Comparison of ENCODE assay signal across 15 cellular contexts in genomic region chr4:996030-996993, GRCh38. TPM values are rescaled to one million over a fixed set of nuclear protein-coding genes. Genes with fewer than 3 reads are reported as not detected.
"Had no signal": no experiment of that assay in that cellular context is flagged by ENCODE, and none has a peak within 500 bp of the region (broad histone marks: within the 10 kb centered on the region; RNA-seq: fewer than 3 reads in every experiment).

No MANE protein-coding gene starts in this region.

- H3K36me3 ChIP-seq: thyroid gland, uterus had no signal

- H3K27ac Mint-ChIP-seq: activated CD8-positive, alpha-beta T cell treated with anti-CD3 and anti-CD28 coated beads, Interleukin-2, amount 10 ng/mL, durations not matched to agents 7 days and 5 days; activated naive CD8-positive, alpha-beta T cell treated with anti-CD3 and anti-CD28 coated beads, Interleukin-2, amount 50 U/mL, for 24 hours; activated T-helper 1 cell treated with anti-CD3 and anti-CD28 coated beads, Interleukin-12 subunit alpha, Interleukin-12 subunit beta, Interleukin-2, Interleukin-4 antibody, amounts not matched to agents 30 ng/mL and 10 ng/mL and 1 ng/mL, durations not matched to agents 14 hours and 24 hours and 36 hours had no signal

- H3K9me3 Mint-ChIP-seq: activated naive CD8-positive, alpha-beta T cell treated with anti-CD3 and anti-CD28 coated beads, Interleukin-2, amount 50 U/mL, for 24 hours; activated T-helper 1 cell treated with anti-CD3 and anti-CD28 coated beads, Interleukin-12 subunit alpha, Interleukin-12 subunit beta, Interleukin-2, Interleukin-4 antibody, amounts not matched to agents 30 ng/mL and 10 ng/mL and 1 ng/mL, durations not matched to agents 14 hours and 24 hours and 36 hours; neural crest cell had no signal

- H3K27ac ChIP-seq: ascending aorta, thyroid gland, uterus had no signal

- H3K27me3 ChIP-seq: thyroid gland had no signal

- DNase-seq: activated CD4-positive, alpha-beta T cell treated with anti-CD3 and anti-CD28 coated beads for 48 hours; activated CD8-positive, alpha-beta T cell treated with anti-CD3 and anti-CD28 coated beads, Interleukin-2, amount 10 ng/mL, durations not matched to agents 7 days and 5 days; activated naive CD4-positive, alpha-beta T cell; activated naive CD8-positive, alpha-beta T cell treated with anti-CD3 and anti-CD28 coated beads, Interleukin-2, amount 50 U/mL, for 24 hours; foreskin melanocyte; stimulated activated CD4-positive, alpha-beta T cell treated with anti-CD3 and anti-CD28 coated beads, Interleukin-4, amount 100 ng/mL, for 4 hours; stomach; T-helper 9 cell; uterus had no signal

- ATAC-seq: activated CD8-positive, alpha-beta T cell treated with anti-CD3 and anti-CD28 coated beads, Interleukin-2, amount 10 ng/mL, durations not matched to agents 7 days and 5 days; activated naive CD8-positive, alpha-beta T cell treated with anti-CD3 and anti-CD28 coated beads, Interleukin-2, amount 50 U/mL, for 24 hours had no signal

- H3K4me3 Mint-ChIP-seq: activated CD8-positive, alpha-beta T cell treated with anti-CD3 and anti-CD28 coated beads, Interleukin-2, amount 10 ng/mL, durations not matched to agents 7 days and 5 days; activated naive CD8-positive, alpha-beta T cell treated with anti-CD3 and anti-CD28 coated beads, Interleukin-2, amount 50 U/mL, for 24 hours; activated T-helper 1 cell treated with anti-CD3 and anti-CD28 coated beads, Interleukin-12 subunit alpha, Interleukin-12 subunit beta, Interleukin-2, Interleukin-4 antibody, amounts not matched to agents 30 ng/mL and 10 ng/mL and 1 ng/mL, durations not matched to agents 14 hours and 24 hours and 36 hours had no signal

- H3K9me3 ChIP-seq: ascending aorta, stomach, thyroid gland, uterus had no signal

RNA-seq across cellular contexts. Expression of gene SLC26A1, which starts 3.1 kb away (rescaled TPM):
- total RNA-seq: ascending aorta, endothelial cell of umbilical vein, skeletal muscle tissue had no signal
